Comparison of ENCODE assay signal across 21 cellular contexts in the genomic region with DNA sequence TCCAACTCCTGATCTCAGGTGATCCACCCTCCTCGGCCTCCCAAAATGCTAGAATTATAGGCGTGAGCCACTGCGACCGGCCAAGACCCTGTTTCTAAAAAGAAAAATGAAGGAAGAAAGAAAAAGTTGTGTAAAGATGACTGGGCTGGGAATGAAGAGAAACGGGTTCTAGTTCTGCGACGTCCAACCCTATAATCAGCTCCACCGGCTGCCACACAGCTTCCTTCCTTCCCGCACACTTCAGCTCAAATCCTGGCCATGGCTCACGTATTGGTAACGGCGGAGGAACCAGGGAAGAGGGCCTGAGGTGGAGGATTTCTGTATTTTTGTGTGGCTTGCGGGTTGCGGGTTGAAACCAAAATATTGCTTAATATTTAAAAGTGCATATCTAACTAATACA.
"Had no signal": no experiment of that assay in that cellular context is flagged by ENCODE, and none has a peak within 500 bp of the region (broad histone marks: within the 10 kb centered on the region; RNA-seq: fewer than 3 reads in every experiment).

No MANE protein-coding gene starts in this region.

- DNase-seq: activated B cell treated with CpG ODN at 0.5 μM for 24 hours; activated CD4-positive, alpha-beta T cell treated with anti-CD3 and anti-CD28 coated beads for 1 hour; activated CD4-positive, alpha-beta T cell treated with anti-CD3 and anti-CD28 coated beads, Interleukin-2, amount 10 ng/mL, durations not matched to agents 24 days and 14 days; activated CD4-positive, alpha-beta T cell treated with anti-CD3 and anti-CD28 coated beads, Interleukin-2, amount 50 U/mL, for 48 hours; activated CD8-positive, alpha-beta memory T cell treated with anti-CD3 and anti-CD28 coated beads for 24 hours; activated gamma-delta T cell treated with Interleukin-2 at 50 U/mL for 16 hours; activated naive CD4-positive, alpha-beta T cell treated with anti-CD3 and anti-CD28 coated beads, Interleukin-2, amount 10 ng/mL, durations not matched to agents 7 days and 5 days; activated naive CD8-positive, alpha-beta T cell treated with anti-CD3 and anti-CD28 coated beads for 36 hours; activated T-cell treated with anti-CD3 and anti-CD28 coated beads, Interleukin-2, amount 50 U/mL, for 4 hours; caudate nucleus; Kasumi-1; NCI-H1092; NCI-H1417; NCI-H2029; NCI-H345; NCI-H510A; NCI-H526 treated with DMSO at 0.1 percent for 48 hours; NCI-H82; SHP77; T-helper 17 cell; T-helper 9 cell had no signal

- H3K36me3 Mint-ChIP-seq: activated naive CD4-positive, alpha-beta T cell treated with anti-CD3 and anti-CD28 coated beads, Interleukin-2, amount 10 ng/mL, durations not matched to agents 7 days and 5 days; activated naive CD8-positive, alpha-beta T cell treated with anti-CD3 and anti-CD28 coated beads for 36 hours had no signal

- H3K9me3 Mint-ChIP-seq: activated B cell treated with CpG ODN at 0.5 μM for 24 hours; activated CD4-positive, alpha-beta T cell treated with anti-CD3 and anti-CD28 coated beads, Interleukin-2, amount 10 ng/mL, durations not matched to agents 24 days and 14 days; activated naive CD4-positive, alpha-beta T cell treated with anti-CD3 and anti-CD28 coated beads, Interleukin-2, amount 10 ng/mL, durations not matched to agents 7 days and 5 days; activated naive CD8-positive, alpha-beta T cell treated with anti-CD3 and anti-CD28 coated beads for 36 hours; activated T-cell treated with anti-CD3 and anti-CD28 coated beads, Interleukin-2, amount 50 U/mL, for 4 hours had no signal

- H3K4me3 Mint-ChIP-seq: activated B cell treated with CpG ODN at 0.5 μM for 24 hours; activated CD4-positive, alpha-beta T cell treated with anti-CD3 and anti-CD28 coated beads, Interleukin-2, amount 10 ng/mL, durations not matched to agents 24 days and 14 days; activated naive CD4-positive, alpha-beta T cell treated with anti-CD3 and anti-CD28 coated beads, Interleukin-2, amount 10 ng/mL, durations not matched to agents 7 days and 5 days; activated naive CD8-positive, alpha-beta T cell treated with anti-CD3 and anti-CD28 coated beads for 36 hours; activated T-cell treated with anti-CD3 and anti-CD28 coated beads, Interleukin-2, amount 50 U/mL, for 4 hours; T-helper 17 cell had no signal

- H3K27me3 Mint-ChIP-seq: activated B cell treated with CpG ODN at 0.5 μM for 24 hours; activated naive CD4-positive, alpha-beta T cell treated with anti-CD3 and anti-CD28 coated beads, Interleukin-2, amount 10 ng/mL, durations not matched to agents 7 days and 5 days; activated naive CD8-positive, alpha-beta T cell treated with anti-CD3 and anti-CD28 coated beads for 36 hours had no signal

- H3K27ac Mint-ChIP-seq: activated B cell treated with CpG ODN at 0.5 μM for 24 hours; activated CD4-positive, alpha-beta T cell treated with anti-CD3 and anti-CD28 coated beads, Interleukin-2, amount 10 ng/mL, durations not matched to agents 24 days and 14 days; activated naive CD4-positive, alpha-beta T cell treated with anti-CD3 and anti-CD28 coated beads, Interleukin-2, amount 10 ng/mL, durations not matched to agents 7 days and 5 days; activated naive CD8-positive, alpha-beta T cell treated with anti-CD3 and anti-CD28 coated beads for 36 hours; T-helper 17 cell had no signal

- ATAC-seq: activated T-cell treated with anti-CD3 and anti-CD28 coated beads, Interleukin-2, amount 50 U/mL, for 4 hours; T-helper 17 cell had no signal

- H3K4me1 Mint-ChIP-seq: activated B cell treated with CpG ODN at 0.5 μM for 24 hours; activated naive CD4-positive, alpha-beta T cell treated with anti-CD3 and anti-CD28 coated beads, Interleukin-2, amount 10 ng/mL, durations not matched to agents 7 days and 5 days; activated naive CD8-positive, alpha-beta T cell treated with anti-CD3 and anti-CD28 coated beads for 36 hours; T-helper 17 cell had no signal
